Comparison of ENCODE assay signal across 8 cellular contexts in genomic region chr11:72471005-72471898, GRCh38. TPM values are rescaled to one million over a fixed set of nuclear protein-coding genes. Genes with fewer than 3 reads are reported as not detected.
DNase-seq lines count a peak whose midpoint lies in the region; ATAC-seq and TF ChIP-seq lines count a peak whose summit lies in the region.

No MANE protein-coding gene starts in this region.

- H3K27me3 Mint-ChIP-seq in activated CD4-positive, alpha-beta T cell treated with anti-CD3 and anti-CD28 coated beads for 36 hours = peaks cover 19% of the 10 kb centered on the region

- H3K9me3 ChIP-seq in liver (ENCODE audit: control insufficient read depth in 4 of 4, low read length in 3 of 4) = no peaks in the 10 kb centered on the region

- H3K4me3 ChIP-seq in choroid plexus epithelial cell (ENCODE audit: low read depth, low read length) = no peak overlapping the region
- no peak overlapping the region for H3K4me3 ChIP-seq in liver (ENCODE audit: low read depth in 1 of 3, low read length in 3 of 3)

- no peaks in the 10 kb centered on the region for H3K4me1 ChIP-seq in liver (ENCODE audit: control insufficient read depth in 4 of 4, insufficient read depth in 4 of 4, low read length in 3 of 4)

- peaks cover 3% of the 10 kb centered on the region for H3K4me1 Mint-ChIP-seq in activated CD4-positive, alpha-beta T cell treated with anti-CD3 and anti-CD28 coated beads for 36 hours

- WGBS in liver = 15% methylated on average over 12 of the region's 12 CpGs

- H3K9me3 Mint-ChIP-seq in activated CD4-positive, alpha-beta T cell treated with anti-CD3 and anti-CD28 coated beads for 36 hours (ENCODE audit: low read depth) = no peaks in the 10 kb centered on the region

- peak; percentile 58 to 81 for DNase-seq in AML-193 (lab: John Stamatoyannopoulos, UW)
- DNase-seq in HCEC 1CT = peak; percentile 72
- peak; percentile 45 for DNase-seq in NCI-H510A (lab: John Stamatoyannopoulos, UW)
- peak; percentile 75 for DNase-seq in activated CD4-positive, alpha-beta T cell treated with anti-CD3 and anti-CD28 coated beads for 36 hours
- DNase-seq in choroid plexus epithelial cell (ENCODE audit: low read depth) = peak; percentile 86
- DNase-seq in stimulated activated CD4-positive, alpha-beta T cell treated with anti-CD3 and anti-CD28 coated beads, Interleukin-4, amount 100 ng/mL, for 48 hours (ENCODE audit: low read depth in 2 of 2) = peak; percentile 22 to 26

- intact Hi-C loops in activated CD4-positive, alpha-beta T cell treated with anti-CD3 and anti-CD28 coated beads for 36 hours (cut with DNase I, micrococcal nuclease) = loop anchor here (1.0 to 10.0 kb wide), 5 partner anchors 102 to 704 kb away; no protein-coding TSS in a partner anchor

- no peak overlapping the region for H3K27ac ChIP-seq in liver (ENCODE audit: low read depth in 1 of 2, low read length in 2 of 2)

- CTCF ChIA-PET in activated CD4-positive, alpha-beta T cell treated with anti-CD3 and anti-CD28 coated beads for 36 hours (lab: Charles Lee) = interaction anchor here (0.6 to 3.0 kb wide), 62 partner anchors 9 to 818 kb away, joined by 3 to 34 read pairs (median 4); partner anchors contain the start of gene CLPB

- peak; percentile 90 for TF ChIP-seq CTCF in choroid plexus epithelial cell (conservative IDR thresholded peaks at IDR 0.05; ENCODE audit: low read depth, low read length)
- TF ChIP-seq CTCF in liver (IDR thresholded peaks at IDR 0.05; ENCODE audit: low read depth, low read length, missing input control) = peak; percentile 84

- H3K27me3 ChIP-seq in liver (ENCODE audit: control insufficient read depth in 4 of 4, insufficient read depth in 4 of 4, low read length in 3 of 4) = peaks cover 0 to 6% (median 2%) of the 10 kb centered on the region in 4 donors

- TF ChIP-seq RAD21 in liver (IDR thresholded peaks at IDR 0.05) = peak; percentile 91 to 93

- POLR2A ChIA-PET in activated CD4-positive, alpha-beta T cell treated with anti-CD3 and anti-CD28 coated beads for 36 hours (lab: Charles Lee) = no interaction called here

- H3K9ac ChIP-seq in liver (ENCODE audit: low read depth in 1 of 2, low read length in 2 of 2) = no peak overlapping the region

- H3K36me3 Mint-ChIP-seq in activated CD4-positive, alpha-beta T cell treated with anti-CD3 and anti-CD28 coated beads for 36 hours (ENCODE audit: low read depth) = no peaks in the 10 kb centered on the region

- no peak overlapping the region for H3K27ac Mint-ChIP-seq in activated CD4-positive, alpha-beta T cell treated with anti-CD3 and anti-CD28 coated beads for 36 hours

- peak overlapping the region; percentile 7 for H3K4me3 Mint-ChIP-seq in activated CD4-positive, alpha-beta T cell treated with anti-CD3 and anti-CD28 coated beads for 36 hours

- peak; percentile 94 for ATAC-seq in activated CD4-positive, alpha-beta T cell treated with anti-CD3 and anti-CD28 coated beads for 36 hours
- ATAC-seq in GM18511 (IDR thresholded peaks at IDR 0.05; ENCODE audit: unreplicated experiment) = no peak

- no peaks in the 10 kb centered on the region for H3K36me3 ChIP-seq in liver (ENCODE audit: control insufficient read depth in 4 of 4, insufficient read depth in 3 of 4, low read depth in 1 of 4, low read length in 3 of 4)

TF ChIP-seq in liver, 16 proteins besides CTCF, POLR2A, EP300 and RAD21:
- TF ChIP-seq REST (IDR thresholded peaks at IDR 0.05) = peak; percentile 88
- TF ChIP-seq JUND (IDR thresholded peaks at IDR 0.05) = no peak
- TF ChIP-seq MAX (IDR thresholded peaks at IDR 0.05) = peak; percentile 15

RNA-seq across cellular contexts. Expression of gene CLPB, which starts 36.9 kb away (rescaled TPM):
- total RNA-seq in activated CD4-positive, alpha-beta T cell treated with anti-CD3 and anti-CD28 coated beads for 36 hours = 10 to 100 TPM; 35.8 to 40.2 TPM
- 10 to 100 TPM; 19.5 to 26.4 TPM for total RNA-seq in liver
- polyA plus RNA-seq in liver = 10 to 100 TPM; 15.2 to 18.8 TPM

Comparison
In these comparisons a context has a peak if more than half of its experiments do, and no peak if none do; other contexts are left out.
1. DNase-seq: peak in every context shown above with its lines; median percentile 86 in choroid plexus epithelial cell; 75 in activated CD4-positive, alpha-beta T cell treated with anti-CD3 and anti-CD28 coated beads for 36 hours; 72 in HCEC 1CT; 70 in AML-193; 45 in NCI-H510A; 24 in stimulated activated CD4-positive, alpha-beta T cell treated with anti-CD3 and anti-CD28 coated beads, Interleukin-4, amount 100 ng/mL, for 48 hours.